Comparison of ENCODE assay signal across 12 cellular contexts in the genomic region with DNA sequence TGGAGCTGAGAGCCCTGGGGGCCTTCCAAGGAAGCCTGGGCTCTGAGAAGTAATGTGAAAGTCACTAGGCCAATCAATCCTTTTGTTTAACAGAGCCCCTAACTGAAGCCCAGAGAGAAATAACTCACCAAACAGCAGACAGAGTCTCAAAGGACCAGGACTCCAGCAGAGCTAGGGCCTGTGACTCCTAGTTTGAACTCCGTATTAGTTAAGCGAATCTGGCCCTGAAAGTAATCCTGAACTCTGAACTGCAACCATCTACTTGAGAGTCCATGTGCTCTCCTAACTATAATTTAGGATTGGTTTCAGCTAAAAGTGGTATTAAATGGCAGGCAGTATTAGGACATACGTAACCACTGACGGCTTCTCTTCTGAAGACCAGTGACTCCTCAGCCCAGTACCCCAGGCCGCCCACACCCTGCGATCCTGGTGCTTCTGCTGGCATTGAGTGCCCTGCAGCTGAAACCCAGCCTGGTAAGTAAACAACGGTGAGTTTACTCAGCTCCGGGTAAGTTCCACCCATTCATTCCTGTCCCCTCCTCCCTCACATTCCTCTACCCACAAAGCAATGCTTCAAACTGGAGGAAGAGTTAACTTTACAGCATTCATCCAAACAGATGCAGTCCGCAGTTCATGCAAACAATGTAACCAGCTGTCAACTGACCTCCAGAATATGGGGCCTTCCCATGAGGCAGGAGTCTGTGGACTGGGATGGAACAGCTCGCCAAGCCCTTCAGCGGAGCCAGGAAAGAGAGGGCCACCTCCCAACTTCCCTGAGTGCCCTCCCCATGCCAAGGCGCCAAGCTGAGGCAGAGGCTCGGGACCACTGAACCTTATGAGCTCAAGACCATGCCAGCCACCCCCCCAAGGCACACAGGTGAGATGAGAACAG. TPM values are rescaled to one million over a fixed set of nuclear protein-coding genes. Genes with fewer than 3 reads are reported as not detected.
DNase-seq lines count a peak whose midpoint lies in the region; ATAC-seq and TF ChIP-seq lines count a peak whose summit lies in the region.
"Had no signal": no experiment of that assay in that cellular context is flagged by ENCODE, and none has a peak within 500 bp of the region (broad histone marks: within the 10 kb centered on the region; RNA-seq: fewer than 3 reads in every experiment).

No MANE protein-coding gene starts in this region.

- intact Hi-C loops in psoas muscle (cut with DNase I): no loop called here

- peak overlapping the region; percentile 63 for H3K9ac ChIP-seq in mucosa of stomach (ENCODE audit: low read length)

- H3K27me3 ChIP-seq in mucosa of stomach (ENCODE audit: control insufficient read depth, insufficient read depth, low read length): no peaks in the 10 kb centered on the region
- no peaks in the 10 kb centered on the region for H3K27me3 ChIP-seq in psoas muscle (ENCODE audit: insufficient read depth in 3 of 3, low read length in 2 of 3)

- H3K4me1 ChIP-seq in mucosa of stomach (ENCODE audit: control insufficient read depth, insufficient read depth, low read length) (peaks cover 52% of the 10 kb centered on the region), psoas muscle (no peaks in the 10 kb centered on the region)
- H3K4me1 ChIP-seq: heart right ventricle had no signal

- DNase-seq in COR-L47 (lab: John Stamatoyannopoulos, UW): peak; percentile 6
- DNase-seq in NCI-H2196 (lab: John Stamatoyannopoulos, UW; ENCODE audit: unreplicated experiment): peak; percentile 38
- peak; percentile 40 for DNase-seq in choroid plexus epithelial cell (ENCODE audit: low read depth)
- no peak for DNase-seq in NCI-H2227 treated with DMSO at 0.1 percent for 48 hours (lab: John Stamatoyannopoulos, UW)
- DNase-seq in germinal center (ENCODE audit: low spot score): no peak
- no peak for DNase-seq in occipital lobe (lab: John Stamatoyannopoulos, UW)
- DNase-seq in psoas muscle: no peak
- DNase-seq: CD4-positive, alpha-beta memory T cell; heart right ventricle; NCI-H1092; retina had no signal

- no peaks in the 10 kb centered on the region for H3K9me3 ChIP-seq in mucosa of stomach (ENCODE audit: control insufficient read depth, low read length)
- no peaks in the 10 kb centered on the region for H3K9me3 ChIP-seq in psoas muscle
- H3K9me3 ChIP-seq: heart right ventricle had no signal

- no peak for ATAC-seq in psoas muscle

- WGBS in psoas muscle, 3 donors: 70 to 74% (median 71%) methylated on average over 13 of the region's 13 CpGs

- no peaks in the 10 kb centered on the region for H3K36me3 ChIP-seq in mucosa of stomach (ENCODE audit: control insufficient read depth, insufficient read depth, low read length)
- no peaks in the 10 kb centered on the region for H3K36me3 ChIP-seq in psoas muscle (ENCODE audit: insufficient read depth in 1 of 2, low read depth in 1 of 2)
- H3K36me3 ChIP-seq: heart right ventricle had no signal

- no peak overlapping the region for H3K27ac ChIP-seq in psoas muscle
- H3K27ac ChIP-seq: heart right ventricle had no signal

- TF ChIP-seq CTCF in choroid plexus epithelial cell (conservative IDR thresholded peaks at IDR 0.05; ENCODE audit: low read depth, low read length) (no peak), psoas muscle (IDR thresholded peaks at IDR 0.05) (no peak)

- H3K4me3 ChIP-seq in choroid plexus epithelial cell (ENCODE audit: low read depth, low read length) (no peak overlapping the region), mucosa of stomach (ENCODE audit: low read length) (peak overlapping the region; percentile 6), psoas muscle (no peak overlapping the region)
- H3K4me3 ChIP-seq: heart right ventricle had no signal

RNA-seq across cellular contexts. Expression of a gene that starts 7.3 kb away (rescaled TPM):
- total RNA-seq in occipital lobe (1.2 TPM), psoas muscle (1 to 10 TPM; 1.2 to 3.0 (median 2.2) TPM)
- under 1 TPM; 0.53 to 0.77 (median 0.75) TPM for polyA plus RNA-seq in psoas muscle

Comparison
In these comparisons a context has a peak if more than half of its experiments do, and no peak if none do; other contexts are left out.
1. DNase-seq: peak in COR-L47 (single experiment), NCI-H2196 (single experiment) and choroid plexus epithelial cell (single experiment); none in NCI-H2227 treated with DMSO at 0.1 percent for 48 hours (single experiment), germinal center (single experiment), occipital lobe (single experiment) and psoas muscle (0 of 2).